Comparison of ENCODE assay signal across 3 cellular contexts in the genomic region with DNA sequence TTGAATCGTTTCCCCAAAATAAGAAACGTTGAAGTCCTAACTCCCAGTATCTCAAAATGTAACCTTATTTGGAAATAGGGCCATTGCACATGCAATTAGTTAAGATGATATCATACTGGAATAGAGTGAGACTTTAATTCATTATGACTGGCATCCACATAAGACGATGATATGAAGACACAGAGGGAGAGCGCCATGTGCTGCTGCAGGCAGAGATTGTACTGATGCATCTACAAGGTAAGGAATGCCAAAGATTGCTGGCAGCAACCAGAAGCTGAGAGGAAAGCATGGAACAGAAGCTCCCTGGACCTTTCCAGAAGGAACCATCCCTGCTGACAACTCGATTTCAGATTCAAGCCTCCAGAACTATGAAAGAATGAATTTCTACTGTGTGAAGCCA.
TF ChIP-seq lines count a peak whose summit lies in the region.

No MANE protein-coding gene starts in this region.

TF ChIP-seq in SK-N-SH treated with all-trans-retinoic acid at 6 μM for 48 hours, 23 proteins besides CTCF, POLR2A, EP300 and RAD21 (continued from another document):
- TF ChIP-seq, protein P1, sequence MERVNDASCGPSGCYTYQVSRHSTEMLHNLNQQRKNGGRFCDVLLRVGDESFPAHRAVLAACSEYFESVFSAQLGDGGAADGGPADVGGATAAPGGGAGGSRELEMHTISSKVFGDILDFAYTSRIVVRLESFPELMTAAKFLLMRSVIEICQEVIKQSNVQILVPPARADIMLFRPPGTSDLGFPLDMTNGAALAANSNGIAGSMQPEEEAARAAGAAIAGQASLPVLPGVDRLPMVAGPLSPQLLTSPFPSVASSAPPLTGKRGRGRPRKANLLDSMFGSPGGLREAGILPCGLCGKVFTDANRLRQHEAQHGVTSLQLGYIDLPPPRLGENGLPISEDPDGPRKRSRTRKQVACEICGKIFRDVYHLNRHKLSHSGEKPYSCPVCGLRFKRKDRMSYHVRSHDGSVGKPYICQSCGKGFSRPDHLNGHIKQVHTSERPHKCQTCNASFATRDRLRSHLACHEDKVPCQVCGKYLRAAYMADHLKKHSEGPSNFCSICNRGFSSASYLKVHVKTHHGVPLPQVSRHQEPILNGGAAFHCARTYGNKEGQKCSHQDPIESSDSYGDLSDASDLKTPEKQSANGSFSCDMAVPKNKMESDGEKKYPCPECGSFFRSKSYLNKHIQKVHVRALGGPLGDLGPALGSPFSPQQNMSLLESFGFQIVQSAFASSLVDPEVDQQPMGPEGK (CRISPR knock-in tag; IDR thresholded peaks at IDR 0.05; ENCODE audit: borderline replicate concordance) = no peak
- TF ChIP-seq TOX (CRISPR knock-in tag; IDR thresholded peaks at IDR 0.05; ENCODE audit: borderline replicate concordance) (no peak), ZFP3 (CRISPR knock-in tag; IDR thresholded peaks at IDR 0.05) (no peak), ISL1 (CRISPR knock-in tag; IDR thresholded peaks at IDR 0.05) (no peak), RARB (CRISPR knock-in tag; IDR thresholded peaks at IDR 0.05) (no peak), PPARA (CRISPR knock-in tag; IDR thresholded peaks at IDR 0.05; ENCODE audit: borderline replicate concordance) (no peak), ARNTL (CRISPR knock-in tag; IDR thresholded peaks at IDR 0.05; ENCODE audit: borderline replicate concordance, low read depth) (no peak), OSR1 (CRISPR knock-in tag; IDR thresholded peaks at IDR 0.05) (no peak), SNAI2 (CRISPR knock-in tag; IDR thresholded peaks at IDR 0.05) (no peak)
- TF ChIP-seq, protein P2, sequence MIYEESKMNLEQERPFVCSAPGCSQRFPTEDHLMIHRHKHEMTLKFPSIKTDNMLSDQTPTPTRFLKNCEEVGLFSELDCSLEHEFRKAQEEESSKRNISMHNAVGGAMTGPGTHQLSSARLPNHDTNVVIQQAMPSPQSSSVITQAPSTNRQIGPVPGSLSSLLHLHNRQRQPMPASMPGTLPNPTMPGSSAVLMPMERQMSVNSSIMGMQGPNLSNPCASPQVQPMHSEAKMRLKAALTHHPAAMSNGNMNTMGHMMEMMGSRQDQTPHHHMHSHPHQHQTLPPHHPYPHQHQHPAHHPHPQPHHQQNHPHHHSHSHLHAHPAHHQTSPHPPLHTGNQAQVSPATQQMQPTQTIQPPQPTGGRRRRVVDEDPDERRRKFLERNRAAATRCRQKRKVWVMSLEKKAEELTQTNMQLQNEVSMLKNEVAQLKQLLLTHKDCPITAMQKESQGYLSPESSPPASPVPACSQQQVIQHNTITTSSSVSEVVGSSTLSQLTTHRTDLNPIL (CRISPR knock-in tag; IDR thresholded peaks at IDR 0.05; ENCODE audit: low read depth) = no peak

TF ChIP-seq in SK-N-SH, 30 proteins besides CTCF, POLR2A, EP300 and RAD21 (continued from another document):
- TF ChIP-seq, protein P3, sequence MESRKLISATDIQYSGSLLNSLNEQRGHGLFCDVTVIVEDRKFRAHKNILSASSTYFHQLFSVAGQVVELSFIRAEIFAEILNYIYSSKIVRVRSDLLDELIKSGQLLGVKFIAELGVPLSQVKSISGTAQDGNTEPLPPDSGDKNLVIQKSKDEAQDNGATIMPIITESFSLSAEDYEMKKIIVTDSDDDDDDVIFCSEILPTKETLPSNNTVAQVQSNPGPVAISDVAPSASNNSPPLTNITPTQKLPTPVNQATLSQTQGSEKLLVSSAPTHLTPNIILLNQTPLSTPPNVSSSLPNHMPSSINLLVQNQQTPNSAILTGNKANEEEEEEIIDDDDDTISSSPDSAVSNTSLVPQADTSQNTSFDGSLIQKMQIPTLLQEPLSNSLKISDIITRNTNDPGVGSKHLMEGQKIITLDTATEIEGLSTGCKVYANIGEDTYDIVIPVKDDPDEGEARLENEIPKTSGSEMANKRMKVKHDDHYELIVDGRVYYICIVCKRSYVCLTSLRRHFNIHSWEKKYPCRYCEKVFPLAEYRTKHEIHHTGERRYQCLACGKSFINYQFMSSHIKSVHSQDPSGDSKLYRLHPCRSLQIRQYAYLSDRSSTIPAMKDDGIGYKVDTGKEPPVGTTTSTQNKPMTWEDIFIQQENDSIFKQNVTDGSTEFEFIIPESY (IDR thresholded peaks at IDR 0.05; ENCODE audit: borderline replicate concordance, low read depth) = no peak
TF ChIP-seq in SK-N-SH: peak in this region for 0.

TF ChIP-seq in HCT116, 20 proteins besides CTCF, POLR2A, EP300 and RAD21 (continued from another document):
- TF ChIP-seq, protein P3 (IDR thresholded peaks at IDR 0.05; ENCODE audit: extremely low read depth, insufficient replicate concordance, low read length) = no peak
- TF ChIP-seq, protein P4, sequence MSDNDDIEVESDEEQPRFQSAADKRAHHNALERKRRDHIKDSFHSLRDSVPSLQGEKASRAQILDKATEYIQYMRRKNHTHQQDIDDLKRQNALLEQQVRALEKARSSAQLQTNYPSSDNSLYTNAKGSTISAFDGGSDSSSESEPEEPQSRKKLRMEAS (IDR thresholded peaks at IDR 0.05) = no peak
- TF ChIP-seq, protein P5, sequence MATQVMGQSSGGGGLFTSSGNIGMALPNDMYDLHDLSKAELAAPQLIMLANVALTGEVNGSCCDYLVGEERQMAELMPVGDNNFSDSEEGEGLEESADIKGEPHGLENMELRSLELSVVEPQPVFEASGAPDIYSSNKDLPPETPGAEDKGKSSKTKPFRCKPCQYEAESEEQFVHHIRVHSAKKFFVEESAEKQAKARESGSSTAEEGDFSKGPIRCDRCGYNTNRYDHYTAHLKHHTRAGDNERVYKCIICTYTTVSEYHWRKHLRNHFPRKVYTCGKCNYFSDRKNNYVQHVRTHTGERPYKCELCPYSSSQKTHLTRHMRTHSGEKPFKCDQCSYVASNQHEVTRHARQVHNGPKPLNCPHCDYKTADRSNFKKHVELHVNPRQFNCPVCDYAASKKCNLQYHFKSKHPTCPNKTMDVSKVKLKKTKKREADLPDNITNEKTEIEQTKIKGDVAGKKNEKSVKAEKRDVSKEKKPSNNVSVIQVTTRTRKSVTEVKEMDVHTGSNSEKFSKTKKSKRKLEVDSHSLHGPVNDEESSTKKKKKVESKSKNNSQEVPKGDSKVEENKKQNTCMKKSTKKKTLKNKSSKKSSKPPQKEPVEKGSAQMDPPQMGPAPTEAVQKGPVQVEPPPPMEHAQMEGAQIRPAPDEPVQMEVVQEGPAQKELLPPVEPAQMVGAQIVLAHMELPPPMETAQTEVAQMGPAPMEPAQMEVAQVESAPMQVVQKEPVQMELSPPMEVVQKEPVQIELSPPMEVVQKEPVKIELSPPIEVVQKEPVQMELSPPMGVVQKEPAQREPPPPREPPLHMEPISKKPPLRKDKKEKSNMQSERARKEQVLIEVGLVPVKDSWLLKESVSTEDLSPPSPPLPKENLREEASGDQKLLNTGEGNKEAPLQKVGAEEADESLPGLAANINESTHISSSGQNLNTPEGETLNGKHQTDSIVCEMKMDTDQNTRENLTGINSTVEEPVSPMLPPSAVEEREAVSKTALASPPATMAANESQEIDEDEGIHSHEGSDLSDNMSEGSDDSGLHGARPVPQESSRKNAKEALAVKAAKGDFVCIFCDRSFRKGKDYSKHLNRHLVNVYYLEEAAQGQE (IDR thresholded peaks at IDR 0.05; ENCODE audit: low read depth) = no peak
- TF ChIP-seq SP1 (IDR thresholded peaks at IDR 0.05; ENCODE audit: low read depth) = no peak
- TF ChIP-seq POLR2AphosphoS5 (IDR thresholded peaks at IDR 0.05; ENCODE audit: low read depth, low read length) = no peak
- no peak for TF ChIP-seq TCF7L2 (IDR thresholded peaks at IDR 0.05; ENCODE audit: borderline replicate concordance, extremely low read depth, insufficient read depth, insufficient read length)
- TF ChIP-seq, protein P6, sequence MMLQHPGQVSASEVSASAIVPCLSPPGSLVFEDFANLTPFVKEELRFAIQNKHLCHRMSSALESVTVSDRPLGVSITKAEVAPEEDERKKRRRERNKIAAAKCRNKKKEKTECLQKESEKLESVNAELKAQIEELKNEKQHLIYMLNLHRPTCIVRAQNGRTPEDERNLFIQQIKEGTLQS (IDR thresholded peaks at IDR 0.05) = no peak
- no peak for TF ChIP-seq CBX3 (IDR thresholded peaks at IDR 0.05; ENCODE audit: low read depth)
- TF ChIP-seq JUND (IDR thresholded peaks at IDR 0.05) = no peak
- TF ChIP-seq SIN3A (IDR thresholded peaks at IDR 0.05; ENCODE audit: low read depth) = no peak
- TF ChIP-seq YY1 (IDR thresholded peaks at IDR 0.05; ENCODE audit: extremely low read depth, insufficient replicate concordance, low read depth, low read length) = no peak
- no peak for TF ChIP-seq EGR1 (IDR thresholded peaks at IDR 0.05; ENCODE audit: low read depth)
- TF ChIP-seq CEBPB (IDR thresholded peaks at IDR 0.05; ENCODE audit: low read depth) = no peak
- TF ChIP-seq FOSL1 (IDR thresholded peaks at IDR 0.05; ENCODE audit: low read depth) = no peak
- TF ChIP-seq EZH2phosphoT487 (IDR thresholded peaks at IDR 0.05; ENCODE audit: borderline replicate concordance) = no peak
- TF ChIP-seq SRF (IDR thresholded peaks at IDR 0.05; ENCODE audit: low read depth) = no peak
- TF ChIP-seq ELF1 (IDR thresholded peaks at IDR 0.05; ENCODE audit: borderline replicate concordance, low read depth) = no peak
